12 cellular contexts compared by ENCODE assay signal in the genomic region with DNA sequence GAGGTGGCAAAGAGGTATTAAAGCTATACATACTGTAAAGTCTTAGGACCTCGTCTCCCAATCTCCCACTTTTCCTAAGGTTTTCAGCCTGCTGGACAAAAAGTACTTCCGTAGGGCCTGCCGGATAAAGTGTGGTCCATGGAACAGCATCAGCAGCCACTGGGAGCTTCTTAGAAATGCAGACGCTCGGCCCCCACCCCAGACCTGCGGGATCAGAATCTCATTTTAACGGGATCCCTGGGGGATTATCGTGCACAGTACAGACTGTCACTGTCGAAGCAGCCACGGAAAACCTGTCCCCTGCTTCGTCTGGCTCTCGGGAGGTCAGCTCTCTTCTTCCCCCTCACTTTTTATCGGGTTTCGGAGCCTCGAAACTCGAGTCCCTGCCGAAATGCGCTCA. TPM values are rescaled to one million over a fixed set of nuclear protein-coding genes. Genes with fewer than 3 reads are reported as not detected.
DNase-seq lines count a peak whose midpoint lies in the region; ATAC-seq, FAIRE-seq and TF ChIP-seq lines count a peak whose summit lies in the region.
"Had no signal": no experiment of that assay in that cellular context is flagged by ENCODE, and none has a peak within 500 bp of the region (broad histone marks: within the 10 kb centered on the region; RNA-seq: fewer than 3 reads in every experiment).

No MANE protein-coding gene starts in this region.

- TF ChIP-seq CTCF in colonic mucosa (IDR thresholded peaks at IDR 0.05), result no peak

- no peak overlapping the region for H2BK5ac ChIP-seq in mesendoderm (ENCODE audit: low read length)

- H4K5ac ChIP-seq in mesendoderm (ENCODE audit: low read length), result no peak overlapping the region

- H3K79me1 ChIP-seq in mesendoderm (ENCODE audit: low read length), result no peaks in the 10 kb centered on the region

- WGBS in mesendoderm (ENCODE audit: extremely low coverage, insufficient coverage, low lambda C conversion rate), result no CpG with 5 or more reads among the region's 18 CpGs
- 4% methylated on average over 18 of the region's 18 CpGs for WGBS in thymus

- no peak overlapping the region for H3K4ac ChIP-seq in mesendoderm (ENCODE audit: low read depth, low read length)

- H3K9me3 ChIP-seq in colonic mucosa (no peaks in the 10 kb centered on the region), thymus (ENCODE audit: control insufficient read depth) (no peaks in the 10 kb centered on the region)

- H3K18ac ChIP-seq in mesendoderm (ENCODE audit: low read length), result peak overlapping the region; percentile 64

- H3K56ac ChIP-seq in mesendoderm (ENCODE audit: low read length), result peak overlapping the region; percentile 67

- H3K4me2 ChIP-seq in mesendoderm (ENCODE audit: low read length), result peak overlapping the region; percentile 38

- no peak overlapping the region for H2AK5ac ChIP-seq in mesendoderm (ENCODE audit: low read length)

- DNase-seq in NCI-H69 (lab: John Stamatoyannopoulos, UW), result peak; percentile 13
- no peak for DNase-seq in colonic mucosa
- no peak for DNase-seq in mesendoderm
- no peak for DNase-seq in DMS79 (lab: John Stamatoyannopoulos, UW)
- no peak for DNase-seq in urothelium cell line (ENCODE audit: low spot score)
- DNase-seq: activated CD4-positive, alpha-beta memory T cell treated with anti-CD3 and anti-CD28 coated beads for 36 hours; NCI-H187 treated with DMSO at 0.1 percent for 48 hours had no signal

- no peaks in the 10 kb centered on the region for H3K4me1 ChIP-seq in colonic mucosa
- no peaks in the 10 kb centered on the region for H3K4me1 ChIP-seq in mesendoderm (ENCODE audit: control insufficient read depth, low read depth, low read length)
- H3K4me1 ChIP-seq in thymus (ENCODE audit: control insufficient read depth, insufficient read depth, low read length), result no peaks in the 10 kb centered on the region

- ATAC-seq in GM19463 (IDR thresholded peaks at IDR 0.05; ENCODE audit: unreplicated experiment), result no peak

- intact Hi-C loops in colonic mucosa (cut with DNase I), result no loop called here

- peaks cover 10% of the 10 kb centered on the region for H3K27me3 ChIP-seq in colonic mucosa
- no peaks in the 10 kb centered on the region for H3K27me3 ChIP-seq in mesendoderm (ENCODE audit: insufficient read depth, low read length, poor library complexity)
- peaks cover 17% of the 10 kb centered on the region for H3K27me3 ChIP-seq in thymus (ENCODE audit: control insufficient read depth, insufficient read depth)

- no peak overlapping the region for H3K23ac ChIP-seq in mesendoderm (ENCODE audit: low read length)

- H2BK15ac ChIP-seq in mesendoderm (replicated peaks; ENCODE audit: low read depth), result no peak overlapping the region

- no peaks in the 10 kb centered on the region for H3K79me2 ChIP-seq in mesendoderm (ENCODE audit: control insufficient read depth, insufficient read depth, low read length)

- peak overlapping the region; percentile 30 for H3K4me3 ChIP-seq in colonic mucosa
- no peak overlapping the region for H3K4me3 ChIP-seq in mesendoderm (ENCODE audit: low read length)
- H3K4me3 ChIP-seq in thymus (ENCODE audit: low read length), result peak overlapping the region; percentile 15

- no peak overlapping the region for H2BK120ac ChIP-seq in mesendoderm (ENCODE audit: low read depth, low read length)

- H3K27ac ChIP-seq in colonic mucosa, result no peak overlapping the region
- H3K27ac ChIP-seq in mesendoderm (ENCODE audit: low read depth, low read length), result no peak overlapping the region
- no peak overlapping the region for H3K27ac ChIP-seq in thymus (ENCODE audit: low read depth)

- H4K8ac ChIP-seq in mesendoderm (ENCODE audit: low read depth, low read length), result no peak overlapping the region

- H3K36me3 ChIP-seq in colonic mucosa (no peaks in the 10 kb centered on the region), mesendoderm (ENCODE audit: control insufficient read depth, insufficient read depth, low read length) (no peaks in the 10 kb centered on the region), thymus (ENCODE audit: control insufficient read depth, insufficient read depth) (no peaks in the 10 kb centered on the region)

- H3K9ac ChIP-seq in colonic mucosa (ENCODE audit: low read depth in 2 of 2, low read length in 2 of 2) (peak overlapping the region in 1 of 2 donors; percentile 24), mesendoderm (ENCODE audit: low read length) (peak overlapping the region; percentile 54)

- no peak for FAIRE-seq in urothelium cell line (lab: Jason Lieb, UNC)
- FAIRE-seq: GM12891 had no signal

RNA-seq across cellular contexts. Expression of a gene that starts 0.8 kb away (rescaled TPM):
- total RNA-seq in colonic mucosa, result under 1 TPM; 0.10 to 0.24 TPM
- 7.5 TPM for polyA plus RNA-seq in mesendoderm (2013, experiment 1 of 2)
- 7.6 TPM for polyA plus RNA-seq in mesendoderm (2013, experiment 2 of 2)
- polyA plus RNA-seq in thymus, result 10.4 TPM
- total RNA-seq: activated CD4-positive, alpha-beta memory T cell treated with anti-CD3 and anti-CD28 coated beads for 36 hours; OCI-LY7; T-helper 2 cell treated with Interferon-gamma antibody and Interleukin-4, amounts not matched to agents 100 ng/mL and 5 ng/mL, for 36 hours had no signal
